1 cellular context compared by ENCODE assay signal in the genomic region with DNA sequence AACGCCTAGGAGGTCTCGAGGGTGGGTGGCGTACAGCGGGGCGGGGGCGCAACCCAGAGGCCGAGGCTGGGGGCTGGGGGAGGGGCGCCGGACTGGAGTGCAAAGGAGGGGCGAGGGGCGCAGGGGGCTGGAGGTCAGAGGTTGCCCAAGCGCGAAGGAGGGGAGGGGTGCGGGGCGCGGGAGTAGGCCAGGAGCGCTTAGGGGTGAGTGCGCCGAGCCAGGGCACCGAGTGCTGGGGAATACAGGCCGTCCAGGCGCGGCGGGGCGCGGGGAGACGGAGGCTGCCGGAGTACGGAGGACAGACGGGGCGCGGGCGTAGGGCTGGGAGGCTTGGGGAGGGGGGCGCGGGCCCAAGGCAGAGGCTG.
TF ChIP-seq lines count a peak whose summit lies in the region.

No MANE protein-coding gene starts in this region.

TF ChIP-seq in HepG2, 621 proteins besides CTCF, POLR2A, EP300 and RAD21 (continued from another document):
- peak; percentile 22; the same call in 1 of the 2 replicates for TF ChIP-seq ZNF281 (CRISPR knock-in tag; IDR thresholded peaks at IDR 0.05; ENCODE audit: borderline replicate concordance)
- no peak for TF ChIP-seq CCAR2 (optimal IDR thresholded peaks at IDR 0.05; ENCODE audit: low read depth, low read length)
- no peak for TF ChIP-seq ZNF607 (CRISPR knock-in tag; IDR thresholded peaks at IDR 0.05; ENCODE audit: borderline replicate concordance)
- no peak for TF ChIP-seq ZNF737 (CRISPR knock-in tag; IDR thresholded peaks at IDR 0.05; ENCODE audit: borderline replicate concordance)
- TF ChIP-seq ZNF530 (CRISPR knock-in tag; IDR thresholded peaks at IDR 0.05; ENCODE audit: low read depth), result no peak
- TF ChIP-seq, protein P1, sequence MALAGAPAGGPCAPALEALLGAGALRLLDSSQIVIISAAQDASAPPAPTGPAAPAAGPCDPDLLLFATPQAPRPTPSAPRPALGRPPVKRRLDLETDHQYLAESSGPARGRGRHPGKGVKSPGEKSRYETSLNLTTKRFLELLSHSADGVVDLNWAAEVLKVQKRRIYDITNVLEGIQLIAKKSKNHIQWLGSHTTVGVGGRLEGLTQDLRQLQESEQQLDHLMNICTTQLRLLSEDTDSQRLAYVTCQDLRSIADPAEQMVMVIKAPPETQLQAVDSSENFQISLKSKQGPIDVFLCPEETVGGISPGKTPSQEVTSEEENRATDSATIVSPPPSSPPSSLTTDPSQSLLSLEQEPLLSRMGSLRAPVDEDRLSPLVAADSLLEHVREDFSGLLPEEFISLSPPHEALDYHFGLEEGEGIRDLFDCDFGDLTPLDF (CRISPR knock-in tag; IDR thresholded peaks at IDR 0.05), result no peak
- no peak for TF ChIP-seq FLYWCH1 (CRISPR knock-in tag; IDR thresholded peaks at IDR 0.05)
- TF ChIP-seq ZNF12 (CRISPR knock-in tag; IDR thresholded peaks at IDR 0.05), result no peak
- TF ChIP-seq, protein P2, sequence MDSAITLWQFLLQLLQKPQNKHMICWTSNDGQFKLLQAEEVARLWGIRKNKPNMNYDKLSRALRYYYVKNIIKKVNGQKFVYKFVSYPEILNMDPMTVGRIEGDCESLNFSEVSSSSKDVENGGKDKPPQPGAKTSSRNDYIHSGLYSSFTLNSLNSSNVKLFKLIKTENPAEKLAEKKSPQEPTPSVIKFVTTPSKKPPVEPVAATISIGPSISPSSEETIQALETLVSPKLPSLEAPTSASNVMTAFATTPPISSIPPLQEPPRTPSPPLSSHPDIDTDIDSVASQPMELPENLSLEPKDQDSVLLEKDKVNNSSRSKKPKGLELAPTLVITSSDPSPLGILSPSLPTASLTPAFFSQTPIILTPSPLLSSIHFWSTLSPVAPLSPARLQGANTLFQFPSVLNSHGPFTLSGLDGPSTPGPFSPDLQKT (CRISPR knock-in tag; IDR thresholded peaks at IDR 0.05; ENCODE audit: borderline replicate concordance), result no peak
- no peak for TF ChIP-seq ZNF619 (CRISPR knock-in tag; IDR thresholded peaks at IDR 0.05)
- no peak for TF ChIP-seq YY1 (IDR thresholded peaks at IDR 0.05; ENCODE audit: insufficient read depth, insufficient replicate concordance, low read depth, low read length)
- no peak for TF ChIP-seq DPF2 (CRISPR knock-in tag; IDR thresholded peaks at IDR 0.05; ENCODE audit: borderline replicate concordance, low read depth)
- no peak for TF ChIP-seq LCORL (IDR thresholded peaks at IDR 0.05)
- no peak for TF ChIP-seq LCORL (CRISPR knock-in tag; IDR thresholded peaks at IDR 0.05)
- no peak for TF ChIP-seq HES4 (CRISPR knock-in tag; IDR thresholded peaks at IDR 0.05; ENCODE audit: borderline replicate concordance)
- TF ChIP-seq, protein P3, sequence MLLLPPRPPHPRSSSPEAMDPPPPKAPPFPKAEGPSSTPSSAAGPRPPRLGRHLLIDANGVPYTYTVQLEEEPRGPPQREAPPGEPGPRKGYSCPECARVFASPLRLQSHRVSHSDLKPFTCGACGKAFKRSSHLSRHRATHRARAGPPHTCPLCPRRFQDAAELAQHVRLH (CRISPR knock-in tag; IDR thresholded peaks at IDR 0.05; ENCODE audit: borderline replicate concordance, low read depth), result no peak
- TF ChIP-seq TBP (CRISPR knock-in tag; IDR thresholded peaks at IDR 0.05), result no peak
- TF ChIP-seq PATZ1 (CRISPR knock-in tag; IDR thresholded peaks at IDR 0.05), result 0 out of 2 replicates have a peak, but pooled peaks have one; percentile 4
- no peak for TF ChIP-seq PREB (CRISPR knock-in tag; IDR thresholded peaks at IDR 0.05)
